ENCODE assay signal across 19 cellular contexts in genomic region chr1:235583511-235584001, GRCh38.
DNase-seq lines count a peak whose midpoint lies in the region; ATAC-seq, FAIRE-seq and TF ChIP-seq lines count a peak whose summit lies in the region.
"Had no signal": no experiment of that assay in that cellular context is flagged by ENCODE, and none has a peak within 500 bp of the region (broad histone marks: within the 10 kb centered on the region; RNA-seq: fewer than 3 reads in every experiment).

No MANE protein-coding gene starts in this region.

- no peak overlapping the region for H3K27ac Mint-ChIP-seq in effector memory CD8-positive, alpha-beta T cell
- H3K27ac Mint-ChIP-seq: activated B cell treated with CpG ODN at 0.5 μM for 24 hours; activated T-helper 2 cell treated with anti-CD3 and anti-CD28 coated beads, Interferon-gamma antibody, Interleukin-2, Interleukin-4, amounts not matched to agents 10 μg/mL and 5 μg/mL and 100 μg/mL, durations not matched to agents 14 hours and 24 hours and 36 hours; nephron had no signal

- H3K36me3 Mint-ChIP-seq in effector memory CD8-positive, alpha-beta T cell (ENCODE audit: insufficient read depth) = no peaks in the 10 kb centered on the region

- H3K4me3 Mint-ChIP-seq in effector memory CD8-positive, alpha-beta T cell = no peak overlapping the region
- H3K4me3 Mint-ChIP-seq: activated B cell treated with CpG ODN at 0.5 μM for 24 hours, nephron had no signal

- peaks cover 1 to 5% of the 10 kb centered on the region in 2 donors for H3K9me3 Mint-ChIP-seq in effector memory CD8-positive, alpha-beta T cell

- no peaks in the 10 kb centered on the region for H4K20me1 ChIP-seq in Loucy (ENCODE audit: insufficient read depth, low read length, poor library complexity, severe bottlenecking)

- no peaks in the 10 kb centered on the region for H3K9me2 ChIP-seq in Loucy (replicated peaks; ENCODE audit: low read depth, low read length)

- H3K4me2 ChIP-seq in Loucy (ENCODE audit: low read depth, low read length, poor library complexity, severe bottlenecking) = no peak overlapping the region

- H3K4me1 ChIP-seq in BE2C = no peaks in the 10 kb centered on the region
- H3K4me1 ChIP-seq in Loucy (ENCODE audit: insufficient read depth, low read length, poor library complexity, severe bottlenecking) = no peaks in the 10 kb centered on the region
- no peaks in the 10 kb centered on the region for H3K4me1 ChIP-seq in tibial artery
- H3K4me1 ChIP-seq: adrenal gland had no signal

- peak; percentile 29 for TF ChIP-seq CTCF in BE2C (IDR thresholded peaks at IDR 0.05; ENCODE audit: low read depth, low read length)
- TF ChIP-seq CTCF in Loucy (conservative IDR thresholded peaks at IDR 0.05; ENCODE audit: low read length) = peak; percentile 35
- TF ChIP-seq CTCF in choroid plexus epithelial cell (conservative IDR thresholded peaks at IDR 0.05; ENCODE audit: low read depth, low read length) = peak; percentile 45
- no peak for TF ChIP-seq CTCF in D721Med (IDR thresholded peaks at IDR 0.05; ENCODE audit: insufficient read depth, missing control alignments)
- no peak for TF ChIP-seq CTCF in tibial artery (IDR thresholded peaks at IDR 0.05)

- ATAC-seq in effector memory CD8-positive, alpha-beta T cell (replicated peaks) = no peak

- peaks cover 0 to 5% of the 10 kb centered on the region in 2 donors for H3K4me1 Mint-ChIP-seq in effector memory CD8-positive, alpha-beta T cell (ENCODE audit: low read depth in 2 of 2)
- H3K4me1 Mint-ChIP-seq: activated B cell treated with CpG ODN at 0.5 μM for 24 hours, nephron had no signal

- no peak overlapping the region for H2AFZ ChIP-seq in Loucy (ENCODE audit: low read length)

- H3K9ac ChIP-seq in Loucy (ENCODE audit: low read depth, low read length, poor library complexity, severe bottlenecking) = no peak overlapping the region

- no peak for FAIRE-seq in D721Med (lab: Jason Lieb, UNC)

- no peak overlapping the region for H3K27ac ChIP-seq in tibial artery
- H3K27ac ChIP-seq: adrenal gland, RWPE1 had no signal

- H3K36me3 ChIP-seq in BE2C (peaks cover 14% of the 10 kb centered on the region), Loucy (ENCODE audit: insufficient read depth, low read length) (no peaks in the 10 kb centered on the region), tibial artery (no peaks in the 10 kb centered on the region)
- H3K36me3 ChIP-seq: adrenal gland had no signal

- no peak overlapping the region for H3K4me3 ChIP-seq in BE2C (ENCODE audit: low read depth, low read length)
- no peak overlapping the region for H3K4me3 ChIP-seq in Loucy (ENCODE audit: low read length, poor library complexity, severe bottlenecking)
- H3K4me3 ChIP-seq in choroid plexus epithelial cell (ENCODE audit: low read depth, low read length) = no peak overlapping the region
- H3K4me3 ChIP-seq in tibial artery = no peak overlapping the region
- H3K4me3 ChIP-seq: adrenal gland had no signal

- no peak for DNase-seq in BE2C
- DNase-seq in choroid plexus epithelial cell (ENCODE audit: low read depth) = peak; percentile 13
- peak; percentile 12 for DNase-seq in occipital lobe (lab: John Stamatoyannopoulos, UW)
- DNase-seq in NCI-H1092 treated with DMSO at 0.1 percent for 48 hours (lab: John Stamatoyannopoulos, UW) = no peak
- no peak for DNase-seq in D721Med (ENCODE audit: insufficient read length, low spot score)
- DNase-seq in effector memory CD8-positive, alpha-beta T cell = no peak
- no peak for DNase-seq in tibial artery
- DNase-seq: activated B cell treated with CpG ODN at 0.5 μM for 24 hours, GF-D8, glutamatergic neuron, NCI-H1105 treated with DMSO at 0.1 percent for 48 hours, NCI-H2171, NCI-H82, retina had no signal

- H3K79me2 ChIP-seq in Loucy (ENCODE audit: insufficient read depth, low read length) = no peaks in the 10 kb centered on the region

- H3K27me3 ChIP-seq in BE2C (no peaks in the 10 kb centered on the region), Loucy (ENCODE audit: insufficient read depth, low read length, poor library complexity, severe bottlenecking) (no peaks in the 10 kb centered on the region), tibial artery (peaks cover 0 to 22% of the 10 kb centered on the region in 2 donors)
- H3K27me3 ChIP-seq: adrenal gland had no signal

- no peaks in the 10 kb centered on the region for H3F3A ChIP-seq in Loucy (ENCODE audit: low read depth)

- H3K9me3 ChIP-seq in BE2C (peaks cover 4% of the 10 kb centered on the region), Loucy (ENCODE audit: insufficient read depth, low read depth, low read length) (peaks cover 5% of the 10 kb centered on the region; the same call in 1 of the 2 replicates), tibial artery (no peaks in the 10 kb centered on the region)
- H3K9me3 ChIP-seq: adrenal gland had no signal

- intact Hi-C loops in tibial artery (cut with DNase I; ENCODE audit: low total_unique reads) = no loop called here

- peaks cover 38 to 40% of the 10 kb centered on the region in 2 donors for H3K27me3 Mint-ChIP-seq in effector memory CD8-positive, alpha-beta T cell

Comparison
In these comparisons a context has a peak if more than half of its experiments do, and no peak if none do; other contexts are left out.
1. DNase-seq: peak in choroid plexus epithelial cell (single experiment) and occipital lobe (single experiment); none in BE2C (single experiment), NCI-H1092 treated with DMSO at 0.1 percent for 48 hours (single experiment), D721Med (single experiment), effector memory CD8-positive, alpha-beta T cell (0 of 3) and tibial artery (0 of 2).
2. CTCF ChIP-seq: peak in BE2C (single experiment), Loucy (single experiment) and choroid plexus epithelial cell (single experiment); none in D721Med (single experiment) and tibial artery (0 of 2).